ENCODE assay signal across 1 cellular context in the genomic region with DNA sequence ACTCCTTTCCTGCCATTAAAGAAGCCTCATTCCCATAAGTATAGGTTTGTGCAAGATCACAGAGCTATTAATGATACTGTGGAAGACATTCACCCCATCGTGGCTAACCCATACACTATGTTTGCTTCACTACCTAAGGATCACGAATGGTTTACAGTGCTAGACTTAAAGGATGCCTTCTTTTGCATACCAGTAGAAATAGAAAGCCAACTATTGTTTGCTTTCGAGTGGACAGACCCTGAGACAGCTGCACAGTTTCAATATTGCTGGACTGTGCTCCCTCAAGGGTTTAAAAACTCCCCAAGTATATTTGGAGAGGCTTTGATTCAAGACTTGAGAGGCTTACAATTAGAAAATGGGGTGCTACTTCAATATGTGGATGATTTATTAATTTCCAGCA.
TF ChIP-seq lines count a peak whose summit lies in the region.

No MANE protein-coding gene starts in this region.

TF ChIP-seq in SK-N-SH, 30 proteins besides CTCF, POLR2A, EP300 and RAD21 (continued from another document):
- TF ChIP-seq, protein P1, sequence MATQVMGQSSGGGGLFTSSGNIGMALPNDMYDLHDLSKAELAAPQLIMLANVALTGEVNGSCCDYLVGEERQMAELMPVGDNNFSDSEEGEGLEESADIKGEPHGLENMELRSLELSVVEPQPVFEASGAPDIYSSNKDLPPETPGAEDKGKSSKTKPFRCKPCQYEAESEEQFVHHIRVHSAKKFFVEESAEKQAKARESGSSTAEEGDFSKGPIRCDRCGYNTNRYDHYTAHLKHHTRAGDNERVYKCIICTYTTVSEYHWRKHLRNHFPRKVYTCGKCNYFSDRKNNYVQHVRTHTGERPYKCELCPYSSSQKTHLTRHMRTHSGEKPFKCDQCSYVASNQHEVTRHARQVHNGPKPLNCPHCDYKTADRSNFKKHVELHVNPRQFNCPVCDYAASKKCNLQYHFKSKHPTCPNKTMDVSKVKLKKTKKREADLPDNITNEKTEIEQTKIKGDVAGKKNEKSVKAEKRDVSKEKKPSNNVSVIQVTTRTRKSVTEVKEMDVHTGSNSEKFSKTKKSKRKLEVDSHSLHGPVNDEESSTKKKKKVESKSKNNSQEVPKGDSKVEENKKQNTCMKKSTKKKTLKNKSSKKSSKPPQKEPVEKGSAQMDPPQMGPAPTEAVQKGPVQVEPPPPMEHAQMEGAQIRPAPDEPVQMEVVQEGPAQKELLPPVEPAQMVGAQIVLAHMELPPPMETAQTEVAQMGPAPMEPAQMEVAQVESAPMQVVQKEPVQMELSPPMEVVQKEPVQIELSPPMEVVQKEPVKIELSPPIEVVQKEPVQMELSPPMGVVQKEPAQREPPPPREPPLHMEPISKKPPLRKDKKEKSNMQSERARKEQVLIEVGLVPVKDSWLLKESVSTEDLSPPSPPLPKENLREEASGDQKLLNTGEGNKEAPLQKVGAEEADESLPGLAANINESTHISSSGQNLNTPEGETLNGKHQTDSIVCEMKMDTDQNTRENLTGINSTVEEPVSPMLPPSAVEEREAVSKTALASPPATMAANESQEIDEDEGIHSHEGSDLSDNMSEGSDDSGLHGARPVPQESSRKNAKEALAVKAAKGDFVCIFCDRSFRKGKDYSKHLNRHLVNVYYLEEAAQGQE (IDR thresholded peaks at IDR 0.05; ENCODE audit: low read depth, low read length), result no peak
- no peak for TF ChIP-seq ELF1 (IDR thresholded peaks at IDR 0.05)
- TF ChIP-seq, protein P2, sequence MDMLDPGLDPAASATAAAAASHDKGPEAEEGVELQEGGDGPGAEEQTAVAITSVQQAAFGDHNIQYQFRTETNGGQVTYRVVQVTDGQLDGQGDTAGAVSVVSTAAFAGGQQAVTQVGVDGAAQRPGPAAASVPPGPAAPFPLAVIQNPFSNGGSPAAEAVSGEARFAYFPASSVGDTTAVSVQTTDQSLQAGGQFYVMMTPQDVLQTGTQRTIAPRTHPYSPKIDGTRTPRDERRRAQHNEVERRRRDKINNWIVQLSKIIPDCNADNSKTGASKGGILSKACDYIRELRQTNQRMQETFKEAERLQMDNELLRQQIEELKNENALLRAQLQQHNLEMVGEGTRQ (IDR thresholded peaks at IDR 0.05; ENCODE audit: borderline replicate concordance, low read depth, low read length), result no peak
- TF ChIP-seq GABPA (IDR thresholded peaks at IDR 0.05; ENCODE audit: low read depth), result no peak
- no peak for TF ChIP-seq MXI1 (IDR thresholded peaks at IDR 0.05; ENCODE audit: low read depth, low read length)
- no peak for TF ChIP-seq MEF2A (IDR thresholded peaks at IDR 0.05; ENCODE audit: borderline replicate concordance, low read depth)
- TF ChIP-seq, protein P3, sequence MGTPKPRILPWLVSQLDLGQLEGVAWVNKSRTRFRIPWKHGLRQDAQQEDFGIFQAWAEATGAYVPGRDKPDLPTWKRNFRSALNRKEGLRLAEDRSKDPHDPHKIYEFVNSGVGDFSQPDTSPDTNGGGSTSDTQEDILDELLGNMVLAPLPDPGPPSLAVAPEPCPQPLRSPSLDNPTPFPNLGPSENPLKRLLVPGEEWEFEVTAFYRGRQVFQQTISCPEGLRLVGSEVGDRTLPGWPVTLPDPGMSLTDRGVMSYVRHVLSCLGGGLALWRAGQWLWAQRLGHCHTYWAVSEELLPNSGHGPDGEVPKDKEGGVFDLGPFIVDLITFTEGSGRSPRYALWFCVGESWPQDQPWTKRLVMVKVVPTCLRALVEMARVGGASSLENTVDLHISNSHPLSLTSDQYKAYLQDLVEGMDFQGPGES (IDR thresholded peaks at IDR 0.05; ENCODE audit: low read depth, low read length), result no peak
- no peak for TF ChIP-seq SMC3 (IDR thresholded peaks at IDR 0.05; ENCODE audit: low read depth, low read length)
- TF ChIP-seq, protein P4, sequence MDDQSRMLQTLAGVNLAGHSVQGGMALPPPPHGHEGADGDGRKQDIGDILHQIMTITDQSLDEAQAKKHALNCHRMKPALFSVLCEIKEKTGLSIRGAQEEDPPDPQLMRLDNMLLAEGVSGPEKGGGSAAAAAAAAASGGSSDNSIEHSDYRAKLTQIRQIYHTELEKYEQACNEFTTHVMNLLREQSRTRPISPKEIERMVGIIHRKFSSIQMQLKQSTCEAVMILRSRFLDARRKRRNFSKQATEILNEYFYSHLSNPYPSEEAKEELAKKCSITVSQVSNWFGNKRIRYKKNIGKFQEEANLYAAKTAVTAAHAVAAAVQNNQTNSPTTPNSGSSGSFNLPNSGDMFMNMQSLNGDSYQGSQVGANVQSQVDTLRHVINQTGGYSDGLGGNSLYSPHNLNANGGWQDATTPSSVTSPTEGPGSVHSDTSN (IDR thresholded peaks at IDR 0.05), result no peak
